11 cellular contexts compared by ENCODE assay signal in genomic region chr1:164587617-164588367, GRCh38. TPM values are rescaled to one million over a fixed set of nuclear protein-coding genes. Genes with fewer than 3 reads are reported as not detected.
DNase-seq lines count a peak whose midpoint lies in the region; TF ChIP-seq lines count a peak whose summit lies in the region.
"Had no signal": no experiment of that assay in that cellular context is flagged by ENCODE, and none has a peak within 500 bp of the region (broad histone marks: within the 10 kb centered on the region; RNA-seq: fewer than 3 reads in every experiment).

No MANE protein-coding gene starts in this region.

- H3K4me3 ChIP-seq in esophagus muscularis mucosa = peak overlapping the region; percentile 7 to 50 (median 44)
- H3K4me3 ChIP-seq in MG63 = no peak overlapping the region
- H3K4me3 ChIP-seq in Peyer's patch = no peak overlapping the region
- H3K4me3 ChIP-seq: lung had no signal

- H3K27ac ChIP-seq in esophagus muscularis mucosa (replicated peaks in 1 of 4) (peak overlapping the region; percentile 83 to 91 (median 88)), Peyer's patch (peak overlapping the region in 2 of 4 donors; percentile 35 to 88)

- H3K27ac Mint-ChIP-seq in HFFc6 = no peak overlapping the region; the same call in 1 of the 2 replicates
- peak overlapping the region; percentile 97 for H3K27ac Mint-ChIP-seq in progenitor cell of endocrine pancreas
- H3K27ac Mint-ChIP-seq in activated T-helper 2 cell treated with anti-CD3 and anti-CD28 coated beads, Interferon-gamma antibody, Interleukin-2, Interleukin-4, amounts not matched to agents 10 μg/mL and 5 μg/mL and 100 μg/mL, durations not matched to agents 14 hours and 24 hours and 36 hours = no peak overlapping the region
- H3K27ac Mint-ChIP-seq: CD4-positive, alpha-beta T cell had no signal

- no peaks in the 10 kb centered on the region for H3K27me3 ChIP-seq in esophagus muscularis mucosa
- no peaks in the 10 kb centered on the region; the same call in 1 of the 2 replicates for H3K27me3 ChIP-seq in MG63
- H3K27me3 ChIP-seq in Peyer's patch = no peaks in the 10 kb centered on the region

- no peaks in the 10 kb centered on the region for H3K9me3 ChIP-seq in esophagus muscularis mucosa
- no peaks in the 10 kb centered on the region for H3K9me3 ChIP-seq in MG63
- no peaks in the 10 kb centered on the region for H3K9me3 ChIP-seq in Peyer's patch

- H3K36me3 ChIP-seq in esophagus muscularis mucosa (no peaks in the 10 kb centered on the region), MG63 (no peaks in the 10 kb centered on the region), Peyer's patch (no peaks in the 10 kb centered on the region)

- TF ChIP-seq EP300 in esophagus muscularis mucosa (IDR thresholded peaks at IDR 0.05) = no peak

- intact Hi-C loops in esophagus muscularis mucosa (cut with DNase I) = no loop called here
- intact Hi-C loops in activated T-helper 2 cell treated with anti-CD3 and anti-CD28 coated beads, Interferon-gamma antibody, Interleukin-2, Interleukin-4, amounts not matched to agents 10 μg/mL and 5 μg/mL and 100 μg/mL, durations not matched to agents 14 hours and 24 hours and 36 hours (cut with micrococcal nuclease) = no loop called here

- TF ChIP-seq POLR2A in esophagus muscularis mucosa (IDR thresholded peaks at IDR 0.05; ENCODE audit: low read depth) (no peak), Peyer's patch (IDR thresholded peaks at IDR 0.05) (no peak)

- H3K4me3 Mint-ChIP-seq in HFFc6 (peak overlapping the region; percentile 76), progenitor cell of endocrine pancreas (ENCODE audit: low read depth) (peak overlapping the region; percentile 58)
- H3K4me3 Mint-ChIP-seq in activated T-helper 2 cell treated with anti-CD3 and anti-CD28 coated beads, Interferon-gamma antibody, Interleukin-2, Interleukin-4, amounts not matched to agents 10 μg/mL and 5 μg/mL and 100 μg/mL, durations not matched to agents 14 hours and 24 hours and 36 hours (ENCODE audit: low read depth) = no peak overlapping the region
- H3K4me3 Mint-ChIP-seq: CD4-positive, alpha-beta T cell had no signal

- H3K4me1 Mint-ChIP-seq in HFFc6 (ENCODE audit: low read depth) = peaks cover 54% of the 10 kb centered on the region
- H3K4me1 Mint-ChIP-seq in progenitor cell of endocrine pancreas (ENCODE audit: low read depth) = peaks cover 75% of the 10 kb centered on the region
- no peaks in the 10 kb centered on the region for H3K4me1 Mint-ChIP-seq in activated T-helper 2 cell treated with anti-CD3 and anti-CD28 coated beads, Interferon-gamma antibody, Interleukin-2, Interleukin-4, amounts not matched to agents 10 μg/mL and 5 μg/mL and 100 μg/mL, durations not matched to agents 14 hours and 24 hours and 36 hours (ENCODE audit: low read depth)

- 38% methylated on average over 10 of the region's 10 CpGs for WGBS in esophagus muscularis mucosa

- TF ChIP-seq CTCF in HFFc6 (IDR thresholded peaks at IDR 0.05) (no peak), esophagus muscularis mucosa (IDR thresholded peaks at IDR 0.05) (no peak), progenitor cell of endocrine pancreas (IDR thresholded peaks at IDR 0.05; ENCODE audit: unreplicated experiment) (no peak), Peyer's patch (IDR thresholded peaks at IDR 0.05) (no peak)

- H3K36me3 Mint-ChIP-seq in HFFc6 (ENCODE audit: low read depth) = peaks cover 22% of the 10 kb centered on the region
- peaks cover 10% of the 10 kb centered on the region for H3K36me3 Mint-ChIP-seq in progenitor cell of endocrine pancreas (ENCODE audit: insufficient read depth)
- H3K36me3 Mint-ChIP-seq in activated T-helper 2 cell treated with anti-CD3 and anti-CD28 coated beads, Interferon-gamma antibody, Interleukin-2, Interleukin-4, amounts not matched to agents 10 μg/mL and 5 μg/mL and 100 μg/mL, durations not matched to agents 14 hours and 24 hours and 36 hours (ENCODE audit: low read depth) = no peaks in the 10 kb centered on the region

- DNase-seq in HFFc6 (no peak), NCI-H2171 (lab: John Stamatoyannopoulos, UW) (peak; percentile 25), esophagus muscularis mucosa (ENCODE audit: extremely low spot score) (peak; percentile 82), progenitor cell of endocrine pancreas (ENCODE audit: low spot score, unreplicated experiment) (no peak), MG63 (no peak), Peyer's patch (no peak), RKO (ENCODE audit: low spot score) (no peak)
- no peak for DNase-seq in activated T-helper 2 cell treated with anti-CD3 and anti-CD28 coated beads, Interferon-gamma antibody, Interleukin-2, Interleukin-4, amounts not matched to agents 10 μg/mL and 5 μg/mL and 100 μg/mL, durations not matched to agents 14 hours and 24 hours and 36 hours (ENCODE audit: low spot score)
- DNase-seq: activated T-cell treated with anti-CD3 and anti-CD28 coated beads for 4 hours; CD4-positive, alpha-beta T cell had no signal

- no peaks in the 10 kb centered on the region for H3K9me3 Mint-ChIP-seq in HFFc6
- H3K9me3 Mint-ChIP-seq in progenitor cell of endocrine pancreas (ENCODE audit: low read depth) = no peaks in the 10 kb centered on the region
- H3K9me3 Mint-ChIP-seq in activated T-helper 2 cell treated with anti-CD3 and anti-CD28 coated beads, Interferon-gamma antibody, Interleukin-2, Interleukin-4, amounts not matched to agents 10 μg/mL and 5 μg/mL and 100 μg/mL, durations not matched to agents 14 hours and 24 hours and 36 hours = no peaks in the 10 kb centered on the region
- H3K9me3 Mint-ChIP-seq: CD4-positive, alpha-beta T cell had no signal

- H3K27me3 Mint-ChIP-seq in HFFc6 (ENCODE audit: insufficient read depth) (no peaks in the 10 kb centered on the region; the same call in 1 of the 2 replicates), progenitor cell of endocrine pancreas (no peaks in the 10 kb centered on the region)
- no peaks in the 10 kb centered on the region for H3K27me3 Mint-ChIP-seq in activated T-helper 2 cell treated with anti-CD3 and anti-CD28 coated beads, Interferon-gamma antibody, Interleukin-2, Interleukin-4, amounts not matched to agents 10 μg/mL and 5 μg/mL and 100 μg/mL, durations not matched to agents 14 hours and 24 hours and 36 hours (ENCODE audit: low read depth)

- H3K4me1 ChIP-seq in esophagus muscularis mucosa (peaks cover 68 to 100% (median 99%) of the 10 kb centered on the region in 4 donors), Peyer's patch (peaks cover 0 to 22% (median 0%) of the 10 kb centered on the region in 4 donors)

RNA-seq across cellular contexts. Expression of gene PBX1, which starts 28.8 kb away (rescaled TPM):
- total RNA-seq in HFFc6 (2021; fragmentation: NEBNext Ultra II Directional; extraction: Animal tissue kit (Norgen Biotek cat#: 25700)) = 10 to 100 TPM; 35.4 to 42.3 (median 39.1) TPM
- total RNA-seq in esophagus muscularis mucosa (100 to 1,000 TPM in 2 of 4 donors, 10 to 100 TPM in 2; 89.6 to 138 (median 112) TPM), progenitor cell of endocrine pancreas (204 and 205 TPM in 2 replicates), Peyer's patch (10 to 100 TPM; 20.6 to 57.5 (median 40.4) TPM)
- total RNA-seq in MG63 (2014; rRNA removed; shearing (Covaris generic); ENCODE audit: low replicate concordance) = 0.36 and 0.81 TPM in 2 replicates
- total RNA-seq in activated T-helper 2 cell treated with anti-CD3 and anti-CD28 coated beads, Interferon-gamma antibody, Interleukin-2, Interleukin-4, amounts not matched to agents 10 μg/mL and 5 μg/mL and 100 μg/mL, durations not matched to agents 14 hours and 24 hours and 36 hours = not detected in 2 replicates

Comparison
In these comparisons a context has a peak if more than half of its experiments do, and no peak if none do; other contexts are left out.
1. DNase-seq: peak in NCI-H2171 (single experiment) and esophagus muscularis mucosa (single experiment); none in HFFc6 (single experiment), progenitor cell of endocrine pancreas (single experiment), MG63 (single experiment), Peyer's patch (0 of 3), activated T-helper 2 cell treated with anti-CD3 and anti-CD28 coated beads, Interferon-gamma antibody, Interleukin-2, Interleukin-4, amounts not matched to agents 10 μg/mL and 5 μg/mL and 100 μg/mL, durations not matched to agents 14 hours and 24 hours and 36 hours (single experiment) and RKO (single experiment).
2. H3K4me3 ChIP-seq: peak in esophagus muscularis mucosa (4 of 4); none in MG63 (single experiment) and Peyer's patch (0 of 4).
3. RNA of gene PBX1, which starts 28.8 kb away (total RNA-seq): 204 to 205 TPM in progenitor cell of endocrine pancreas, 89.6 to 138 TPM in esophagus muscularis mucosa, 20.6 to 57.5 TPM in Peyer's patch and 35.4 to 42.3 TPM in HFFc6; 0.36 to 0.81 TPM in MG63 and not detected in activated T-helper 2 cell treated with anti-CD3 and anti-CD28 coated beads, Interferon-gamma antibody, Interleukin-2, Interleukin-4, amounts not matched to agents 10 μg/mL and 5 μg/mL and 100 μg/mL, durations not matched to agents 14 hours and 24 hours and 36 hours; every median in the first group is over 10 times any median in the second.